8 cellular contexts compared by ENCODE assay signal in genomic region chr6:166540631-166541331, GRCh38. TPM values are rescaled to one million over a fixed set of nuclear protein-coding genes. Genes with fewer than 3 reads are reported as not detected.
DNase-seq lines count a peak whose midpoint lies in the region; ATAC-seq and TF ChIP-seq lines count a peak whose summit lies in the region.

No MANE protein-coding gene starts in this region.

- H2AFZ ChIP-seq in neuronal stem cell (ENCODE audit: low read length) = no peak overlapping the region

- H2BK120ac ChIP-seq in neuronal stem cell (ENCODE audit: low read depth, low read length) = no peak overlapping the region

- H3K4me3 ChIP-seq in neuronal stem cell (ENCODE audit: low read length in 2 of 2) (no peak overlapping the region), upper lobe of right lung (peak overlapping the region; percentile 4)

- peaks cover 8 to 12% of the 10 kb centered on the region in 2 donors for H3K4me1 ChIP-seq in neuronal stem cell (ENCODE audit: control insufficient read depth in 2 of 2, insufficient read depth in 1 of 2, low read depth in 1 of 2, low read length in 2 of 2)
- peaks cover 20% of the 10 kb centered on the region for H3K4me1 ChIP-seq in upper lobe of right lung

- H3K4ac ChIP-seq in neuronal stem cell (ENCODE audit: low read length) = peak overlapping the region; percentile 13

- H3K36me3 ChIP-seq in neuronal stem cell (replicated peaks in 1 of 2; ENCODE audit: control insufficient read depth in 2 of 2, insufficient read depth in 2 of 2, low read length in 2 of 2) (peaks cover under 1 to 28% of the 10 kb centered on the region in 2 donors), upper lobe of right lung (peaks cover 20% of the 10 kb centered on the region)

- no peak overlapping the region for H4K8ac ChIP-seq in neuronal stem cell (ENCODE audit: low read depth, low read length)

- no peak overlapping the region for H3K4me2 ChIP-seq in neuronal stem cell (ENCODE audit: insufficient read depth, low read length, poor library complexity, severe bottlenecking)

- peaks cover 0 to 2% of the 10 kb centered on the region in 2 donors for H3K36me3 Mint-ChIP-seq in activated naive CD4-positive, alpha-beta T cell treated with anti-CD3 and anti-CD28 coated beads, Interleukin-2, amount 50 U/mL, for 72 hours

- H3K9me3 ChIP-seq in neuronal stem cell (replicated peaks in 1 of 2; ENCODE audit: control insufficient read depth in 2 of 2, insufficient read depth in 1 of 2, low read depth in 1 of 2, low read length in 2 of 2) (peaks cover 0 to 3% of the 10 kb centered on the region in 2 donors), upper lobe of right lung (no peaks in the 10 kb centered on the region)

- no peak overlapping the region for H2AK5ac ChIP-seq in neuronal stem cell (ENCODE audit: low read depth, low read length)

- H3K27me3 ChIP-seq in neuronal stem cell (ENCODE audit: control insufficient read depth in 3 of 3, insufficient read depth in 3 of 3, low read depth in 1 of 3, low read length in 3 of 3) (no peaks in the 10 kb centered on the region), upper lobe of right lung (no peaks in the 10 kb centered on the region)

- no peak overlapping the region for H2BK15ac ChIP-seq in neuronal stem cell (ENCODE audit: low read length)

- H3K18ac ChIP-seq in neuronal stem cell (ENCODE audit: low read length) = no peak overlapping the region

- peak overlapping the region; percentile 12 to 25 for H3K27ac Mint-ChIP-seq in activated naive CD4-positive, alpha-beta T cell treated with anti-CD3 and anti-CD28 coated beads, Interleukin-2, amount 50 U/mL, for 72 hours

- H2BK12ac ChIP-seq in neuronal stem cell (ENCODE audit: low read length) = no peak overlapping the region

- no peak overlapping the region for H3K14ac ChIP-seq in neuronal stem cell (ENCODE audit: low read length)

- H3K79me1 ChIP-seq in neuronal stem cell (ENCODE audit: low read depth, low read length) = no peaks in the 10 kb centered on the region

- intact Hi-C loops in upper lobe of right lung (cut with DNase I) = no loop called here

- no peaks in the 10 kb centered on the region for H3K9me3 Mint-ChIP-seq in activated naive CD4-positive, alpha-beta T cell treated with anti-CD3 and anti-CD28 coated beads, Interleukin-2, amount 50 U/mL, for 72 hours

- no peak overlapping the region for H3K23ac ChIP-seq in neuronal stem cell (ENCODE audit: low read depth, low read length, poor library complexity)

- H2BK5ac ChIP-seq in neuronal stem cell (ENCODE audit: low read length) = no peak overlapping the region

- no CpG with 5 or more reads among the region's 18 CpGs for WGBS in neuronal stem cell (ENCODE audit: extremely low coverage in 2 of 2, insufficient read length in 2 of 2, insufficient replicate concordance in 1 of 2), 2 donors

- no peak overlapping the region for H3K9ac ChIP-seq in neuronal stem cell (ENCODE audit: low read depth, low read length, poor library complexity)

- DNase-seq in OCI-M1 (lab: John Stamatoyannopoulos, UW) = peak; percentile 18
- no peak for DNase-seq in activated naive CD4-positive, alpha-beta T cell treated with anti-CD3 and anti-CD28 coated beads, Interleukin-2, amount 50 U/mL, for 72 hours (ENCODE audit: low spot score in 2 of 2)
- DNase-seq in neuronal stem cell (ENCODE audit: low spot score) = no peak
- no peak for DNase-seq in upper lobe of right lung
- DNase-seq in kidney tubule cell (ENCODE audit: low spot score) = no peak
- no peak for DNase-seq in NCI-H774 (lab: John Stamatoyannopoulos, UW)

- H3K27ac ChIP-seq in neuronal stem cell (replicated peaks; ENCODE audit: low read length) (no peak overlapping the region), upper lobe of right lung (no peak overlapping the region)

- no peak overlapping the region for H4K91ac ChIP-seq in neuronal stem cell (ENCODE audit: low read depth, low read length, poor library complexity)

- ATAC-seq in GM18505 (IDR thresholded peaks at IDR 0.05; ENCODE audit: unreplicated experiment) = peak; percentile 98
- ATAC-seq in HG02623 (IDR thresholded peaks at IDR 0.05; ENCODE audit: unreplicated experiment) = peak; percentile 92
- peak; percentile 88 to 93 for ATAC-seq in activated naive CD4-positive, alpha-beta T cell treated with anti-CD3 and anti-CD28 coated beads, Interleukin-2, amount 50 U/mL, for 72 hours
- peak; percentile 86 for ATAC-seq in upper lobe of right lung

- TF ChIP-seq CTCF in upper lobe of right lung (IDR thresholded peaks at IDR 0.05) = no peak

- no peak for TF ChIP-seq POLR2A in GM18505 (IDR thresholded peaks at IDR 0.05; ENCODE audit: borderline replicate concordance, extremely low read depth, insufficient read depth, insufficient read length)

RNA-seq across cellular contexts. Expression of gene RAMACL, which starts 45.7 kb away (rescaled TPM):
- total RNA-seq in activated naive CD4-positive, alpha-beta T cell treated with anti-CD3 and anti-CD28 coated beads, Interleukin-2, amount 50 U/mL, for 72 hours = 1 to 10 TPM in 1 of 2 donors, under 1 TPM in 1; 0.52 to 1.2 TPM
- 0.14 TPM for polyA plus RNA-seq in neuronal stem cell (2013, experiment 1 of 2)
- 0.10 TPM for polyA plus RNA-seq in neuronal stem cell (2013, experiment 2 of 2)
- total RNA-seq in upper lobe of right lung = 8.0 TPM
